ENCODE assay signal across 21 cellular contexts in the genomic region with DNA sequence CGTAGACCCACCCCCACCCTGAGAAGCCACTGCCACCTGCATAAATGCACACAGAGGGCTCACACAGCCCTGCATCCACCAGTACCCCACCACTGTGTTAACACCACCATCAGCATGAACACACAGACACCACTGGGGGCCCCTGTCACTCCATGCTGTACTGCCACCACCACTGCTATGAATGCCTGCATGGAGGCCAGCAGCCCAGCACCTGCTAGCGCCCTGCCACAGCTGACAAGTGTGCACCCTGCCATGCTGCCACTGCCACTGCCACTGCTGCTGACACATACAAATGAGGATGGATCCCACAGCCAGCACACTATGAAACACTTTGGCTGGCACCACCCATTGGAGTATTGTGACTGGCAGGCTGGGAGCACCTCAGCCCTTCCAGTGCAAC.
"Had no signal": no experiment of that assay in that cellular context is flagged by ENCODE, and none has a peak within 500 bp of the region (broad histone marks: within the 10 kb centered on the region; RNA-seq: fewer than 3 reads in every experiment).

No MANE protein-coding gene starts in this region.

- H3K4me3 Mint-ChIP-seq: dendritic cell treated with granulocyte-macrophage colony-stimulating factor and Interleukin-4, amounts not matched to agents 40 ng/mL and 50 ng/mL, for 4 days; effector memory CD8-positive, alpha-beta T cell; mesothelial cell of epicardium; naive B cell had no signal

- H3K4me1 ChIP-seq: colonic mucosa, esophagus squamous epithelium, gastrocnemius medialis, heart right ventricle, left lung, lower lobe of right lung had no signal

- H3K9me3 ChIP-seq: colonic mucosa, gastrocnemius medialis, lower lobe of right lung, mucosa of descending colon had no signal

- H3K36me3 Mint-ChIP-seq: mesothelial cell of epicardium, naive B cell had no signal

- H3K27ac ChIP-seq: colonic mucosa, esophagus squamous epithelium, gastrocnemius medialis, heart right ventricle, left lung, lower lobe of right lung had no signal

- H3K36me3 ChIP-seq: colonic mucosa, esophagus squamous epithelium, gastrocnemius medialis, heart right ventricle, left lung, lower lobe of right lung had no signal

- H3K4me3 ChIP-seq: colonic mucosa, esophagus squamous epithelium, gastrocnemius medialis, heart right ventricle, left lung, lower lobe of right lung, mucosa of descending colon had no signal

- H3K27ac Mint-ChIP-seq: dendritic cell treated with granulocyte-macrophage colony-stimulating factor and Interleukin-4, amounts not matched to agents 40 ng/mL and 50 ng/mL, for 4 days; effector memory CD8-positive, alpha-beta T cell; mesothelial cell of epicardium had no signal

- DNase-seq: colonic mucosa; cortex of kidney; effector CD8-positive, alpha-beta T cell; effector memory CD8-positive, alpha-beta T cell; esophagus squamous epithelium; foreskin fibroblast; foreskin melanocyte; gastrocnemius medialis; glutamatergic neuron; head of caudate nucleus; hippocampal formation; left cardiac atrium; left ventricle myocardium superior; lower lobe of right lung; mesenchymal stem cell; naive B cell had no signal

- ATAC-seq: effector memory CD8-positive, alpha-beta T cell; gastrocnemius medialis; heart right ventricle; left cardiac atrium; left lung; left ventricle myocardium superior; lower lobe of right lung; mucosa of descending colon had no signal

- H3K27me3 ChIP-seq: colonic mucosa, esophagus squamous epithelium, gastrocnemius medialis, left lung had no signal

- H3K4me1 Mint-ChIP-seq: mesothelial cell of epicardium, naive B cell had no signal

- H3K27me3 Mint-ChIP-seq: dendritic cell treated with granulocyte-macrophage colony-stimulating factor and Interleukin-4, amounts not matched to agents 40 ng/mL and 50 ng/mL, for 4 days; naive B cell had no signal
